Comparison of ENCODE assay signal across 17 cellular contexts in genomic region chr4:23348789-23349498, GRCh38.
A peak's percentile ranks its signal among the peaks of the same experiment; 100 is the strongest.
DNase-seq lines count a peak whose midpoint lies in the region; ATAC-seq and TF ChIP-seq lines count a peak whose summit lies in the region.
"Had no signal": no experiment of that assay in that cellular context is flagged by ENCODE, and none has a peak within 500 bp of the region (broad histone marks: within the 10 kb centered on the region; RNA-seq: fewer than 3 reads in every experiment).

No MANE protein-coding gene starts in this region.

- H3K9me3 Mint-ChIP-seq in CD14-positive monocyte = peaks cover 0 to 4% (median 0%) of the 10 kb centered on the region in 7 donors

- TF ChIP-seq POLR2A in right lobe of liver (IDR thresholded peaks at IDR 0.05) = no peak

- H3K9me3 ChIP-seq in right lobe of liver = no peaks in the 10 kb centered on the region

- WGBS in right lobe of liver (ENCODE audit: insufficient coverage, low coverage, low lambda C conversion rate, missing lambda C conversion rate) = 61% methylated on average over 2 of the region's 2 CpGs

- H3K27me3 Mint-ChIP-seq in CD14-positive monocyte (ENCODE audit: low read depth in 3 of 3) = peaks cover 0 to 1% (median 0%) of the 10 kb centered on the region in 3 donors
- H3K27me3 Mint-ChIP-seq: B cell had no signal

- H3K27ac Mint-ChIP-seq in CD14-positive monocyte = no peak overlapping the region
- H3K27ac Mint-ChIP-seq: B cell had no signal

- H3K36me3 Mint-ChIP-seq in CD14-positive monocyte = no peaks in the 10 kb centered on the region

- ATAC-seq in GM18519 (IDR thresholded peaks at IDR 0.05; ENCODE audit: low FRiP score, unreplicated experiment) (peak; percentile 77), GM21390 (IDR thresholded peaks at IDR 0.05; ENCODE audit: unreplicated experiment) (peak; percentile 60), HG03108 (IDR thresholded peaks at IDR 0.05; ENCODE audit: unreplicated experiment) (peak; percentile 63), right lobe of liver (peak; percentile 36 to 82 (median 48))

- TF ChIP-seq CTCF in right lobe of liver (IDR thresholded peaks at IDR 0.05) = no peak
- TF ChIP-seq CTCF in CD14-positive monocyte (IDR thresholded peaks at IDR 0.05) = no peak

- no peaks in the 10 kb centered on the region for H3K4me1 Mint-ChIP-seq in CD14-positive monocyte
- H3K4me1 Mint-ChIP-seq: B cell had no signal

- DNase-seq in right lobe of liver (no peak), CD14-positive monocyte (ENCODE audit: low spot score) (no peak), NOMO-1 treated with dmso at 0.1 percent for 144 hours (lab: John Stamatoyannopoulos, UW; ENCODE audit: unreplicated experiment) (no peak), SW480 (ENCODE audit: low spot score) (no peak)
- DNase-seq: DMS 273 treated with DMSO at 0.1 percent for 48 hours; KBM-7; NCI-H1092 treated with DMSO at 0.1 percent for 48 hours; NCI-H1694 treated with DMSO at 0.1 percent for 48 hours; NCI-H345; NCI-H526 treated with DMSO at 0.1 percent for 48 hours; NK-92 treated with Interleukin-12 subunit alpha and Interleukin-12 subunit beta, amount 100 ng/mL, for 24 hours; PC-9 had no signal

- no peaks in the 10 kb centered on the region for H3K36me3 ChIP-seq in right lobe of liver

- H3K27ac ChIP-seq in right lobe of liver = no peak overlapping the region
- H3K27ac ChIP-seq: PC-9, SK-N-MC had no signal

- intact Hi-C loops in right lobe of liver (cut with DNase I) (no loop called here), CD14-positive monocyte (cut with micrococcal nuclease) (no loop called here)

- peaks cover 0 to 4% (median 0%) of the 10 kb centered on the region in 4 donors for H3K4me1 ChIP-seq in right lobe of liver

- H3K4me3 ChIP-seq in right lobe of liver = no peak overlapping the region
- H3K4me3 ChIP-seq: PC-9, SK-N-MC had no signal

- H3K27me3 ChIP-seq in right lobe of liver = no peaks in the 10 kb centered on the region

- no peak overlapping the region for H3K4me3 Mint-ChIP-seq in CD14-positive monocyte
- H3K4me3 Mint-ChIP-seq: B cell had no signal
